In the genomic region with DNA sequence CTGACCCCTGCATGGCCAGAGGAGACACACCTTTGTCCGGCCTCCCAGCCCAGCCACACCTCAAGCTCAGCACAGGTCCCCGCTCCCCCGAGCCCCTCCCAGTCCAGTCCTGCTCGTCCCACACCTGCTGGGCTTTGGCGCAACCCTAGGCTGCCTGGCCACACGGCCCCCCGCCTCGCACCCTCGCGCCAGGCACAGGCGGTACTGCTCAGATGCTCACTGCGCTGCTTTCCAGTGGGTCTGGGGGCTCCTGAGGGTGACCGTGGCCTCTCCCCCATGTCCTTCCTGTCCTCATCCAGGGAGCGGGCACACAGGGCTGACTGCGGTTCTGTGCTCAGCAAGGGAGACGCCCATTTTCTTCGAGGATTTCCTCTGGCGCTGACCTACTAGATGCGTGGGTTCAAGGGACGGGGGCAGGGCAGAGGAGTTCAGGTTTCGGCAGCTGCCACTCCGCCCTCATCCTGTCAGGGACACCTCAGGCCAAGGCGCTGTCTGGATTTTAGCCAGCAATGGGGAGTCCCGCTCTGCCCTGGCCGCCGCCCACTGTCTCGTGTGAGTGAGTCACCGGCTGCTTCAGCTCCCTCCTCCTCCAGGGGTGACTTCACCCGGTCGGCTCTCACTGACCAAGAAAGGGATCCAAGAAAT, we compare ENCODE assay signal across 8 cellular contexts.
DNase-seq lines count a peak whose midpoint lies in the region; ATAC-seq and TF ChIP-seq lines count a peak whose summit lies in the region.

No MANE protein-coding gene starts in this region.

- DNase-seq in A172 (ENCODE audit: low spot score): peak; percentile 97
- peak; percentile 8 to 27 (median 16) for DNase-seq in activated CD4-positive, CD25-positive, alpha-beta regulatory T cell (lab: John Stamatoyannopoulos, UW)
- peak; percentile 89 for DNase-seq in dedifferentiated amniotic fluid mesenchymal stem cell (ENCODE audit: extremely low spot score)
- DNase-seq in right lobe of liver: peak; percentile 72 to 93 (median 84)
- DNase-seq in stimulated activated CD4-positive, alpha-beta T cell treated with anti-CD3 and anti-CD28 coated beads, Interleukin-4, amount 100 ng/mL, for 4 hours: peak; percentile 28 to 34

- H3K4me1 ChIP-seq in right lobe of liver: no peaks in the 10 kb centered on the region

- H3K27me3 ChIP-seq in right lobe of liver: no peaks in the 10 kb centered on the region

- WGBS in right lobe of liver (ENCODE audit: insufficient coverage, low coverage, low lambda C conversion rate, missing lambda C conversion rate): 42% methylated on average over 15 of the region's 30 CpGs

- H3K4me3 ChIP-seq in right lobe of liver: no peak overlapping the region

- no peaks in the 10 kb centered on the region for H3K9me3 ChIP-seq in right lobe of liver

- no peak overlapping the region for H3K27ac ChIP-seq in right lobe of liver

- intact Hi-C loops in right lobe of liver (cut with DNase I): no loop called here

- no peak for TF ChIP-seq CTCF in right lobe of liver (IDR thresholded peaks at IDR 0.05)

- peak; percentile 61 for ATAC-seq in GM19023 (IDR thresholded peaks at IDR 0.05; ENCODE audit: unreplicated experiment)
- peak; percentile 48 for ATAC-seq in HG03469 (IDR thresholded peaks at IDR 0.05; ENCODE audit: unreplicated experiment)
- ATAC-seq in right lobe of liver: peak; percentile 76 to 91 (median 80)
- ATAC-seq in GM19397 (IDR thresholded peaks at IDR 0.05; ENCODE audit: unreplicated experiment): no peak

- H3K36me3 ChIP-seq in right lobe of liver: no peaks in the 10 kb centered on the region

- TF ChIP-seq POLR2A in right lobe of liver (IDR thresholded peaks at IDR 0.05): no peak

Comparison
In these comparisons a context has a peak if more than half of its experiments do, and no peak if none do; other contexts are left out.
1. DNase-seq: peak in every context shown above with its lines; median percentile 97 in A172; 89 in dedifferentiated amniotic fluid mesenchymal stem cell; 84 in right lobe of liver; 31 in stimulated activated CD4-positive, alpha-beta T cell treated with anti-CD3 and anti-CD28 coated beads, Interleukin-4, amount 100 ng/mL, for 4 hours; 16 in activated CD4-positive, CD25-positive, alpha-beta regulatory T cell.